Comparison of ENCODE assay signal across 1 cellular context in the genomic region with DNA sequence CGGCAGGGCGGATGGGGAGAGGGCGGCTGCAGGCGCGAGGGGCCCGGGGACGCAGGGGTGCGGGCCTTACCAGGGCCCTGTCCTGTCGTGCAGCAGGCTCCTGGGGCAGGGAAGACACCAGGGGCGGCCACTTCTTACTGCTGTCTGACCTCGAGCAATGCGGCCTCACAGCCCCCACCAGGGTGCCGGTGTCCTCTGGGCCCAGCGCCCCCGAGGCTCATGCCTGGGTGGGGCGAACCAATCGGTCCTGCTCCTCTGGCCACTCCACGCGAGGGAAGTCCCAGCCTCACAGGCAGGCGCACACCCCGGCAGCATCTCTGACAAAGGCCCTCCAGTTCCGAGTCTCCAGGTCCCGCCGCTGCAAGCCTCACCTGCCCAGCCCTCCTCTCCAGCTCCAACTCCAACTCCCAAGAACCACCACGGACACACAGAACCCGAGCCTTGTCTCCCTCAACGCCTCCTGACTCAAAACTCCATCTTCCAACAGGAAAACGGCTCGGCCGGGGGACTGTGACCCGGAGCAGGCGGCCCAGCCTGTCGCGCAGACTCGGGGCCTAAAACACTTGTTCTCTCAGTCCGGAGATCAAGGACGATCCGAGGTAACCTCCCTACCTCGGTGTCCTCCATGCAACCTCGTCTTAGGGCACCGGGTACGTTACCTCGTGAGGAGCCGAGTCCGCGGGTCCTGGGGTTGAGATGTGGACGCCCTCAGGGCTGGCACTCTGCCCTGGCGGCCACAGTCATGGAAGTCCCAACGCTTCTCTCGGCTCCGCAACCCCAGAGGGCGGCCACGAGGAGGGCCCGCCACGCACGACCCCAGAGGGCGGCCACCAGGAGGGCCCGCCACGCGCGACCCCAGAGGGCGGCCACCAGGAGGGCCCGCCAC.
TF ChIP-seq lines count a peak whose summit lies in the region.

No MANE protein-coding gene starts in this region.

TF ChIP-seq in K562, 482 proteins besides CTCF, POLR2A, EP300 and RAD21:
- TF ChIP-seq GATAD2B (IDR thresholded peaks at IDR 0.05; ENCODE audit: borderline replicate concordance) (no peak), POLR2G (IDR thresholded peaks at IDR 0.05; ENCODE audit: low read depth, low read length) (peak; percentile 74), RBFOX2 (IDR thresholded peaks at IDR 0.05; ENCODE audit: low read depth, low read length) (peak; percentile 28; the same call in 1 of the 2 replicates), SMAD4 (CRISPR knock-in tag; conservative IDR thresholded peaks at IDR 0.05) (no peak), FIP1L1 (IDR thresholded peaks at IDR 0.05; ENCODE audit: low read depth, low read length, poor library complexity, severe bottlenecking) (peak; percentile 57), NUFIP1 (IDR thresholded peaks at IDR 0.05; ENCODE audit: partially characterized antibody) (no peak), NEUROD1 (IDR thresholded peaks at IDR 0.05; ENCODE audit: borderline replicate concordance, low read depth, low read length, partially characterized antibody) (no peak)
- TF ChIP-seq, protein P1, sequence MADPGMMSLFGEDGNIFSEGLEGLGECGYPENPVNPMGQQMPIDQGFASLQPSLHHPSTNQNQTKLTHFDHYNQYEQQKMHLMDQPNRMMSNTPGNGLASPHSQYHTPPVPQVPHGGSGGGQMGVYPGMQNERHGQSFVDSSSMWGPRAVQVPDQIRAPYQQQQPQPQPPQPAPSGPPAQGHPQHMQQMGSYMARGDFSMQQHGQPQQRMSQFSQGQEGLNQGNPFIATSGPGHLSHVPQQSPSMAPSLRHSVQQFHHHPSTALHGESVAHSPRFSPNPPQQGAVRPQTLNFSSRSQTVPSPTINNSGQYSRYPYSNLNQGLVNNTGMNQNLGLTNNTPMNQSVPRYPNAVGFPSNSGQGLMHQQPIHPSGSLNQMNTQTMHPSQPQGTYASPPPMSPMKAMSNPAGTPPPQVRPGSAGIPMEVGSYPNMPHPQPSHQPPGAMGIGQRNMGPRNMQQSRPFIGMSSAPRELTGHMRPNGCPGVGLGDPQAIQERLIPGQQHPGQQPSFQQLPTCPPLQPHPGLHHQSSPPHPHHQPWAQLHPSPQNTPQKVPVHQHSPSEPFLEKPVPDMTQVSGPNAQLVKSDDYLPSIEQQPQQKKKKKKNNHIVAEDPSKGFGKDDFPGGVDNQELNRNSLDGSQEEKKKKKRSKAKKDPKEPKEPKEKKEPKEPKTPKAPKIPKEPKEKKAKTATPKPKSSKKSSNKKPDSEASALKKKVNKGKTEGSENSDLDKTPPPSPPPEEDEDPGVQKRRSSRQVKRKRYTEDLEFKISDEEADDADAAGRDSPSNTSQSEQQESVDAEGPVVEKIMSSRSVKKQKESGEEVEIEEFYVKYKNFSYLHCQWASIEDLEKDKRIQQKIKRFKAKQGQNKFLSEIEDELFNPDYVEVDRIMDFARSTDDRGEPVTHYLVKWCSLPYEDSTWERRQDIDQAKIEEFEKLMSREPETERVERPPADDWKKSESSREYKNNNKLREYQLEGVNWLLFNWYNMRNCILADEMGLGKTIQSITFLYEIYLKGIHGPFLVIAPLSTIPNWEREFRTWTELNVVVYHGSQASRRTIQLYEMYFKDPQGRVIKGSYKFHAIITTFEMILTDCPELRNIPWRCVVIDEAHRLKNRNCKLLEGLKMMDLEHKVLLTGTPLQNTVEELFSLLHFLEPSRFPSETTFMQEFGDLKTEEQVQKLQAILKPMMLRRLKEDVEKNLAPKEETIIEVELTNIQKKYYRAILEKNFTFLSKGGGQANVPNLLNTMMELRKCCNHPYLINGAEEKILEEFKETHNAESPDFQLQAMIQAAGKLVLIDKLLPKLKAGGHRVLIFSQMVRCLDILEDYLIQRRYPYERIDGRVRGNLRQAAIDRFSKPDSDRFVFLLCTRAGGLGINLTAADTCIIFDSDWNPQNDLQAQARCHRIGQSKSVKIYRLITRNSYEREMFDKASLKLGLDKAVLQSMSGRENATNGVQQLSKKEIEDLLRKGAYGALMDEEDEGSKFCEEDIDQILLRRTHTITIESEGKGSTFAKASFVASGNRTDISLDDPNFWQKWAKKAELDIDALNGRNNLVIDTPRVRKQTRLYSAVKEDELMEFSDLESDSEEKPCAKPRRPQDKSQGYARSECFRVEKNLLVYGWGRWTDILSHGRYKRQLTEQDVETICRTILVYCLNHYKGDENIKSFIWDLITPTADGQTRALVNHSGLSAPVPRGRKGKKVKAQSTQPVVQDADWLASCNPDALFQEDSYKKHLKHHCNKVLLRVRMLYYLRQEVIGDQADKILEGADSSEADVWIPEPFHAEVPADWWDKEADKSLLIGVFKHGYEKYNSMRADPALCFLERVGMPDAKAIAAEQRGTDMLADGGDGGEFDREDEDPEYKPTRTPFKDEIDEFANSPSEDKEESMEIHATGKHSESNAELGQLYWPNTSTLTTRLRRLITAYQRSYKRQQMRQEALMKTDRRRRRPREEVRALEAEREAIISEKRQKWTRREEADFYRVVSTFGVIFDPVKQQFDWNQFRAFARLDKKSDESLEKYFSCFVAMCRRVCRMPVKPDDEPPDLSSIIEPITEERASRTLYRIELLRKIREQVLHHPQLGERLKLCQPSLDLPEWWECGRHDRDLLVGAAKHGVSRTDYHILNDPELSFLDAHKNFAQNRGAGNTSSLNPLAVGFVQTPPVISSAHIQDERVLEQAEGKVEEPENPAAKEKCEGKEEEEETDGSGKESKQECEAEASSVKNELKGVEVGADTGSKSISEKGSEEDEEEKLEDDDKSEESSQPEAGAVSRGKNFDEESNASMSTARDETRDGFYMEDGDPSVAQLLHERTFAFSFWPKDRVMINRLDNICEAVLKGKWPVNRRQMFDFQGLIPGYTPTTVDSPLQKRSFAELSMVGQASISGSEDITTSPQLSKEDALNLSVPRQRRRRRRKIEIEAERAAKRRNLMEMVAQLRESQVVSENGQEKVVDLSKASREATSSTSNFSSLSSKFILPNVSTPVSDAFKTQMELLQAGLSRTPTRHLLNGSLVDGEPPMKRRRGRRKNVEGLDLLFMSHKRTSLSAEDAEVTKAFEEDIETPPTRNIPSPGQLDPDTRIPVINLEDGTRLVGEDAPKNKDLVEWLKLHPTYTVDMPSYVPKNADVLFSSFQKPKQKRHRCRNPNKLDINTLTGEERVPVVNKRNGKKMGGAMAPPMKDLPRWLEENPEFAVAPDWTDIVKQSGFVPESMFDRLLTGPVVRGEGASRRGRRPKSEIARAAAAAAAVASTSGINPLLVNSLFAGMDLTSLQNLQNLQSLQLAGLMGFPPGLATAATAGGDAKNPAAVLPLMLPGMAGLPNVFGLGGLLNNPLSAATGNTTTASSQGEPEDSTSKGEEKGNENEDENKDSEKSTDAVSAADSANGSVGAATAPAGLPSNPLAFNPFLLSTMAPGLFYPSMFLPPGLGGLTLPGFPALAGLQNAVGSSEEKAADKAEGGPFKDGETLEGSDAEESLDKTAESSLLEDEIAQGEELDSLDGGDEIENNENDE (IDR thresholded peaks at IDR 0.05; ENCODE audit: low read depth, low read length): no peak
- TF ChIP-seq, protein P2, sequence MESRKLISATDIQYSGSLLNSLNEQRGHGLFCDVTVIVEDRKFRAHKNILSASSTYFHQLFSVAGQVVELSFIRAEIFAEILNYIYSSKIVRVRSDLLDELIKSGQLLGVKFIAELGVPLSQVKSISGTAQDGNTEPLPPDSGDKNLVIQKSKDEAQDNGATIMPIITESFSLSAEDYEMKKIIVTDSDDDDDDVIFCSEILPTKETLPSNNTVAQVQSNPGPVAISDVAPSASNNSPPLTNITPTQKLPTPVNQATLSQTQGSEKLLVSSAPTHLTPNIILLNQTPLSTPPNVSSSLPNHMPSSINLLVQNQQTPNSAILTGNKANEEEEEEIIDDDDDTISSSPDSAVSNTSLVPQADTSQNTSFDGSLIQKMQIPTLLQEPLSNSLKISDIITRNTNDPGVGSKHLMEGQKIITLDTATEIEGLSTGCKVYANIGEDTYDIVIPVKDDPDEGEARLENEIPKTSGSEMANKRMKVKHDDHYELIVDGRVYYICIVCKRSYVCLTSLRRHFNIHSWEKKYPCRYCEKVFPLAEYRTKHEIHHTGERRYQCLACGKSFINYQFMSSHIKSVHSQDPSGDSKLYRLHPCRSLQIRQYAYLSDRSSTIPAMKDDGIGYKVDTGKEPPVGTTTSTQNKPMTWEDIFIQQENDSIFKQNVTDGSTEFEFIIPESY (CRISPR knock-in tag; IDR thresholded peaks at IDR 0.05): peak; percentile 87; the same call in 1 of the 2 replicates
